20 cellular contexts compared by ENCODE assay signal in genomic region chr19:13073263-13073662, GRCh38. TPM values are rescaled to one million over a fixed set of nuclear protein-coding genes. Genes with fewer than 3 reads are reported as not detected.
DNase-seq lines count a peak whose midpoint lies in the region; ATAC-seq, FAIRE-seq and TF ChIP-seq lines count a peak whose summit lies in the region.
"Had no signal": no experiment of that assay in that cellular context is flagged by ENCODE, and none has a peak within 500 bp of the region (broad histone marks: within the 10 kb centered on the region; RNA-seq: fewer than 3 reads in every experiment).

No MANE protein-coding gene starts in this region.

- H3K14ac ChIP-seq in H1 (ENCODE audit: insufficient read length) = no peak overlapping the region

- no peak overlapping the region for H3K4ac ChIP-seq in H1 (replicated peaks; ENCODE audit: insufficient read length, low read depth, low read length)

- peaks cover 21% of the 10 kb centered on the region for H3K36me3 ChIP-seq in right atrium auricular region
- no peaks in the 10 kb centered on the region for H3K36me3 ChIP-seq in H1 (ENCODE audit: control insufficient read depth in 2 of 4, insufficient read depth in 4 of 4, low read length in 3 of 4)
- H3K36me3 ChIP-seq in sigmoid colon = peaks cover 5 to 32% (median 20%) of the 10 kb centered on the region in 4 donors
- H3K36me3 ChIP-seq in vagina = peaks cover 0 to 27% of the 10 kb centered on the region in 2 donors

- ATAC-seq in right cardiac atrium = no peak
- ATAC-seq in stimulated activated naive CD8-positive, alpha-beta T cell treated with anti-CD3 and anti-CD28 coated beads, Interleukin-15, amount 100 ng/mL, for 72 hours = no peak

- H3K79me2 ChIP-seq in H1 (ENCODE audit: control insufficient read depth in 1 of 2, insufficient read depth in 2 of 2, low read length in 2 of 2) = no peaks in the 10 kb centered on the region

- H3K4me3 Mint-ChIP-seq in stimulated activated naive CD8-positive, alpha-beta T cell treated with anti-CD3 and anti-CD28 coated beads, Interleukin-15, amount 100 ng/mL, for 72 hours = no peak overlapping the region
- H3K4me3 Mint-ChIP-seq: HFFc6 had no signal

- CTCF ChIA-PET in H1 (lab: Charles Lee; ENCODE audit: partially characterized antibody) = interaction anchor here (0.9 to 48.8 kb wide), 9 partner anchors 9 to 108 kb away, joined by 3 to 1145 read pairs (median 10); no protein-coding TSS in a partner anchor

- H4K91ac ChIP-seq in H1 (replicated peaks; ENCODE audit: insufficient read length, low read length) = no peak overlapping the region

- H2BK12ac ChIP-seq in H1 (ENCODE audit: low read depth, low read length) = peak overlapping the region; percentile 50; the same call in 1 of the 2 replicates

- H3K23ac ChIP-seq in H1 (ENCODE audit: insufficient read length) = no peak overlapping the region

- TF ChIP-seq RAD21 in H1 (IDR thresholded peaks at IDR 0.05 in 1 of 2, conservative IDR thresholded peaks at IDR 0.05 in 1 of 2; ENCODE audit: low read depth in 2 of 2, low read length in 2 of 2) = no peak

- no peak overlapping the region for H2BK20ac ChIP-seq in H1 (ENCODE audit: low read length)

- H3K18ac ChIP-seq in H1 (ENCODE audit: extremely low read depth, low read length) = no peak overlapping the region

- H3K27ac ChIP-seq in right atrium auricular region = peak overlapping the region; percentile 3 to 17
- no peak overlapping the region for H3K27ac ChIP-seq in right cardiac atrium (ENCODE audit: low read length)
- no peak overlapping the region for H3K27ac ChIP-seq in H1 (ENCODE audit: low read depth, low read length)
- H3K27ac ChIP-seq in sigmoid colon = peak overlapping the region in 3 of 4 donors; percentile 95 to 97 (median 95)
- peak overlapping the region; percentile 96 for H3K27ac ChIP-seq in vagina
- H3K27ac ChIP-seq: KMS-11, Peyer's patch had no signal

- H3K4me1 ChIP-seq in right atrium auricular region = peaks cover 0 to 80% of the 10 kb centered on the region in 2 donors
- H3K4me1 ChIP-seq in right cardiac atrium (ENCODE audit: control insufficient read depth, insufficient read depth, low read length) = peaks cover 32% of the 10 kb centered on the region
- H3K4me1 ChIP-seq in H1 (replicated peaks in 1 of 4; ENCODE audit: control insufficient read depth in 3 of 4, insufficient read depth in 4 of 4, low read length in 3 of 4) = peaks cover 8 to 20% (median 15%) of the 10 kb centered on the region in 4 experiments
- H3K4me1 ChIP-seq in sigmoid colon = peaks cover 0 to 94% (median 80%) of the 10 kb centered on the region in 4 donors
- H3K4me1 ChIP-seq in vagina = peaks cover 89% of the 10 kb centered on the region

- H2BK15ac ChIP-seq in H1 (ENCODE audit: low read length) = no peak overlapping the region

- peaks cover 13% of the 10 kb centered on the region for H3K4me1 Mint-ChIP-seq in stimulated activated naive CD8-positive, alpha-beta T cell treated with anti-CD3 and anti-CD28 coated beads, Interleukin-15, amount 100 ng/mL, for 72 hours

- H3K4me3 ChIP-seq in right atrium auricular region (no peak overlapping the region), right cardiac atrium (ENCODE audit: low read length) (no peak overlapping the region), H1 (ENCODE audit: extremely low read depth in 1 of 4, insufficient read depth in 2 of 4, low read depth in 3 of 4, low read length in 4 of 4) (no peak overlapping the region), sigmoid colon (no peak overlapping the region), vagina (no peak overlapping the region)
- H3K4me3 ChIP-seq: Peyer's patch had no signal

- no peak overlapping the region for H3K56ac ChIP-seq in H1 (replicated peaks; ENCODE audit: insufficient read length, low read depth, low read length)

- H3K27me3 Mint-ChIP-seq in stimulated activated naive CD8-positive, alpha-beta T cell treated with anti-CD3 and anti-CD28 coated beads, Interleukin-15, amount 100 ng/mL, for 72 hours = no peaks in the 10 kb centered on the region

- H3K9me3 ChIP-seq in right atrium auricular region = no peaks in the 10 kb centered on the region
- H3K9me3 ChIP-seq in right cardiac atrium (ENCODE audit: control insufficient read depth, low read length) = no peaks in the 10 kb centered on the region
- no peaks in the 10 kb centered on the region for H3K9me3 ChIP-seq in H1 (ENCODE audit: insufficient read depth in 2 of 2, low read depth in 1 of 2, low read length in 1 of 2)
- H3K9me3 ChIP-seq in sigmoid colon = no peaks in the 10 kb centered on the region
- H3K9me3 ChIP-seq in vagina = no peaks in the 10 kb centered on the region
- H3K9me3 ChIP-seq: Peyer's patch had no signal

- H3K9ac ChIP-seq in H1 (replicated peaks in 1 of 4; ENCODE audit: extremely low read depth in 1 of 4, low read depth in 3 of 4, low read length in 3 of 4) = no peak overlapping the region
- H3K9ac ChIP-seq: KMS-11 had no signal

- WGBS in right cardiac atrium = 79% methylated on average over 5 of the region's 5 CpGs
- WGBS in H1 (ENCODE audit: extremely low coverage in 1 of 2, insufficient coverage in 1 of 2, insufficient read length in 1 of 2, insufficient replicate concordance in 2 of 2, low coverage in 1 of 2, low lambda C conversion rate in 2 of 2, missing lambda C conversion rate in 1 of 2), 2 experiments = 83% methylated on average over 5 of the region's 5 CpGs; no CpG with 5 or more reads in 1 of the 2 experiments
- WGBS in sigmoid colon, 2 donors = 88 to 93% methylated on average over 5 of the region's 5 CpGs

- H4K8ac ChIP-seq in H1 (ENCODE audit: extremely low read depth, insufficient read depth, low read length) = no peak overlapping the region

- no peaks in the 10 kb centered on the region for H3K79me1 ChIP-seq in H1 (ENCODE audit: low read depth, low read length)

- no peaks in the 10 kb centered on the region for H3K9me3 Mint-ChIP-seq in stimulated activated naive CD8-positive, alpha-beta T cell treated with anti-CD3 and anti-CD28 coated beads, Interleukin-15, amount 100 ng/mL, for 72 hours
- H3K9me3 Mint-ChIP-seq: HFFc6 had no signal

- no peak for FAIRE-seq in H1 (lab: Jason Lieb, UNC)

- no peak overlapping the region for H2BK5ac ChIP-seq in H1 (ENCODE audit: low read depth, low read length)

- intact Hi-C loops in right cardiac atrium (cut with DNase I) (no loop called here), sigmoid colon (cut with DNase I) (no loop called here), vagina (cut with DNase I) (no loop called here)

- TF ChIP-seq EP300 in H1 (IDR thresholded peaks at IDR 0.05; ENCODE audit: borderline replicate concordance in 1 of 2, low read depth in 2 of 2, low read length in 2 of 2) (no peak), sigmoid colon (IDR thresholded peaks at IDR 0.05) (no peak)

- H3K23me2 ChIP-seq in H1 (ENCODE audit: low read depth, low read length) = 0 out of 2 replicates have a peak, but pooled peaks cover 1% of the 10 kb centered on the region

- no peaks in the 10 kb centered on the region for H4K20me1 ChIP-seq in H1 (replicated peaks in 1 of 2; ENCODE audit: control insufficient read depth in 1 of 2, insufficient read depth in 2 of 2, low read length in 2 of 2)

- H2BK120ac ChIP-seq in H1 (replicated peaks; ENCODE audit: low read depth, low read length) = no peak overlapping the region

- TF ChIP-seq CTCF in right atrium auricular region (IDR thresholded peaks at IDR 0.05) (no peak), H1 (IDR thresholded peaks at IDR 0.05; ENCODE audit: control extremely low read depth in 1 of 3, insufficient read depth in 1 of 3, low read depth in 1 of 3, low read length in 3 of 3) (no peak), sigmoid colon (IDR thresholded peaks at IDR 0.05) (no peak), vagina (IDR thresholded peaks at IDR 0.05) (no peak)

- no peak overlapping the region for H3K27ac Mint-ChIP-seq in stimulated activated naive CD8-positive, alpha-beta T cell treated with anti-CD3 and anti-CD28 coated beads, Interleukin-15, amount 100 ng/mL, for 72 hours
- H3K27ac Mint-ChIP-seq: HFFc6 had no signal

- H3K27me3 ChIP-seq in right atrium auricular region (no peaks in the 10 kb centered on the region), right cardiac atrium (ENCODE audit: control insufficient read depth, insufficient read depth) (no peaks in the 10 kb centered on the region), H1 (replicated peaks in 1 of 4; ENCODE audit: control insufficient read depth in 3 of 4, extremely low read depth in 1 of 4, insufficient read depth in 3 of 4, low read length in 3 of 4) (peaks cover 0 to 16% (median 13%) of the 10 kb centered on the region in 4 experiments; a peak in 6 of 7 replicates), sigmoid colon (no peaks in the 10 kb centered on the region), vagina (no peaks in the 10 kb centered on the region)
- H3K27me3 ChIP-seq: Peyer's patch had no signal

- H3K4me2 ChIP-seq in H1 (ENCODE audit: insufficient read depth in 1 of 2, low read depth in 2 of 2, low read length in 2 of 2) = no peak overlapping the region
- H3K4me2 ChIP-seq: KMS-11 had no signal

- H2AK5ac ChIP-seq in H1 (ENCODE audit: low read depth, low read length) = no peak overlapping the region

- no peak overlapping the region for H4K5ac ChIP-seq in H1 (ENCODE audit: insufficient read length, low read depth, low read length)

- TF ChIP-seq POLR2A in H1 (IDR thresholded peaks at IDR 0.05; ENCODE audit: control extremely low read depth in 1 of 2, low read depth in 2 of 2, low read length in 2 of 2) (no peak), sigmoid colon (IDR thresholded peaks at IDR 0.05) (no peak), vagina (IDR thresholded peaks at IDR 0.05) (no peak)

- H2AFZ ChIP-seq in H1 (ENCODE audit: low read length) = no peak overlapping the region

- POLR2A ChIA-PET in H1 (lab: Charles Lee; ENCODE audit: partially characterized antibody) = interaction anchor here (1.0 to 2.2 kb wide), 4 partner anchors 18 to 96 kb away, joined by 3 to 5 read pairs (median 4); no protein-coding TSS in a partner anchor

- no peak for DNase-seq in right atrium auricular region (ENCODE audit: low spot score)
- DNase-seq in right cardiac atrium = no peak
- no peak for DNase-seq in H1 (ENCODE audit: low read depth in 1 of 2, low spot score in 2 of 2)
- DNase-seq in sigmoid colon = no peak
- no peak for DNase-seq in vagina (ENCODE audit: extremely low spot score in 2 of 2)
- DNase-seq in stimulated activated naive CD8-positive, alpha-beta T cell treated with anti-CD3 and anti-CD28 coated beads, Interleukin-15, amount 100 ng/mL, for 72 hours = no peak
- DNase-seq in OCI-M1 (lab: John Stamatoyannopoulos, UW) = no peak
- DNase-seq in stimulated activated CD4-positive, alpha-beta T cell treated with anti-CD3 and anti-CD28 coated beads, Interleukin-15, amount 100 ng/mL, for 24 hours = no peak
- DNase-seq: C1 segment of cervical spinal cord, HFFc6, NCI-H1436, NCI-H2029 treated with DMSO at 0.1 percent for 48 hours, NCI-H510A, NCI-H774, Peyer's patch, SHP77 had no signal

RNA-seq across cellular contexts. Expression of gene LYL1, which starts 29.4 kb away (rescaled TPM):
- total RNA-seq in right atrium auricular region (10 to 100 TPM; 10.2 to 15.3 TPM), right cardiac atrium (10 to 100 TPM in 2 of 4 donors, 1 to 10 TPM in 2; 8.0 to 11.9 (median 10.1) TPM), sigmoid colon (10 to 100 TPM; 13.0 to 17.8 (median 15.2) TPM), vagina (11.5 TPM)
- polyA plus RNA-seq in right cardiac atrium (8.0 TPM), H1 (2011; rRNA removed) (0.76 and 1.0 TPM in 2 replicates), sigmoid colon (10 to 100 TPM in 1 of 3 donors, 1 to 10 TPM in 2; 3.0 to 18.4 (median 3.7) TPM)
- total RNA-seq in H1 (2021; fragmentation: NEBNext Ultra II Directional; extraction: Animal tissue kit (Norgen Biotek cat#: 25700)) = 0.58 and 0.65 TPM in 2 replicates
- 0.62 TPM for polyA plus RNA-seq in H1 (2011; cell fraction: cytosol; rRNA removed)
- 0.78 TPM for polyA plus RNA-seq in H1 (2011; cell fraction: nucleus; rRNA removed)
- 0.23 to 0.67 TPM (median 0.39 TPM) in 4 replicates for polyA plus RNA-seq in H1 (2012, experiment 1 of 2)
- 0.26 TPM for polyA plus RNA-seq in H1 (2012, experiment 2 of 2)
- 0.65 TPM for polyA plus RNA-seq in H1 (2013, experiment 1 of 2)
- polyA plus RNA-seq in H1 (2013, experiment 2 of 2) = 0.52 TPM
- 0.10 TPM in 1 of 2 replicates, not detected in the other for polyA minus RNA-seq in H1 (2011; rRNA and poly(A)+ RNA removed)
- 1.2 TPM for polyA minus RNA-seq in H1 (2011; cell fraction: cytosol; rRNA and poly(A)+ RNA removed)
- polyA minus RNA-seq in H1 (2011; cell fraction: nucleus; rRNA and poly(A)+ RNA removed) = 0.40 TPM
- total RNA-seq: A172, H4, M059J had no signal

RNA-seq across cellular contexts. Expression of gene TRMT1, which starts 43.3 kb away (rescaled TPM):
- total RNA-seq in right atrium auricular region = 10 to 100 TPM; 13.6 to 15.0 TPM
- 10 to 100 TPM; 14.8 to 22.2 (median 17.5) TPM for total RNA-seq in right cardiac atrium
- 19.9 TPM for polyA plus RNA-seq in right cardiac atrium
- total RNA-seq in H1 (2021; fragmentation: NEBNext Ultra II Directional; extraction: Animal tissue kit (Norgen Biotek cat#: 25700)) = 96.6 and 99.3 TPM in 2 replicates
- 77.4 and 118 TPM in 2 replicates for polyA plus RNA-seq in H1 (2011; rRNA removed)
- polyA plus RNA-seq in H1 (2011; cell fraction: cytosol; rRNA removed) = 94.9 TPM
- polyA plus RNA-seq in H1 (2011; cell fraction: nucleus; rRNA removed) = 298 TPM
- 66.0 to 95.2 TPM (median 84.7 TPM) in 4 replicates for polyA plus RNA-seq in H1 (2012, experiment 1 of 2)
- polyA plus RNA-seq in H1 (2012, experiment 2 of 2) = 75.5 TPM
- 69.1 TPM for polyA plus RNA-seq in H1 (2013, experiment 1 of 2)
- 65.4 TPM for polyA plus RNA-seq in H1 (2013, experiment 2 of 2)
- polyA minus RNA-seq in H1 (2011; rRNA and poly(A)+ RNA removed) = 38.6 and 46.1 TPM in 2 replicates
- polyA minus RNA-seq in H1 (2011; cell fraction: cytosol; rRNA and poly(A)+ RNA removed) = 52.8 TPM
- 64.4 TPM for polyA minus RNA-seq in H1 (2011; cell fraction: nucleus; rRNA and poly(A)+ RNA removed)
- 10 to 100 TPM; 17.4 to 25.8 (median 21.9) TPM for total RNA-seq in sigmoid colon
- polyA plus RNA-seq in sigmoid colon = 10 to 100 TPM in 2 of 3 donors, 1 to 10 TPM in 1; 6.7 to 48.6 (median 10.2) TPM
- 28.0 TPM for total RNA-seq in vagina

RNA-seq across cellular contexts. Expression of gene NACC1, which starts 44.8 kb away (rescaled TPM):
- total RNA-seq in right atrium auricular region = 10 to 100 TPM; 25.4 to 27.3 TPM
- total RNA-seq in right cardiac atrium = 10 to 100 TPM; 27.6 to 44.2 (median 40.2) TPM
- polyA plus RNA-seq in right cardiac atrium = 40.2 TPM
- 226 and 234 TPM in 2 replicates for total RNA-seq in H1 (2021; fragmentation: NEBNext Ultra II Directional; extraction: Animal tissue kit (Norgen Biotek cat#: 25700))
- polyA plus RNA-seq in H1 (2011; rRNA removed) = 301 and 541 TPM in 2 replicates
- 204 TPM for polyA plus RNA-seq in H1 (2011; cell fraction: cytosol; rRNA removed)
- 367 TPM for polyA plus RNA-seq in H1 (2011; cell fraction: nucleus; rRNA removed)
- polyA plus RNA-seq in H1 (2012, experiment 1 of 2) = 72.2 to 138 TPM (median 120 TPM) in 4 replicates
- 144 TPM for polyA plus RNA-seq in H1 (2012, experiment 2 of 2)
- polyA plus RNA-seq in H1 (2013, experiment 1 of 2) = 169 TPM
- 186 TPM for polyA plus RNA-seq in H1 (2013, experiment 2 of 2)
- polyA minus RNA-seq in H1 (2011; rRNA and poly(A)+ RNA removed) = 150 and 197 TPM in 2 replicates
- 187 TPM for polyA minus RNA-seq in H1 (2011; cell fraction: cytosol; rRNA and poly(A)+ RNA removed)
- polyA minus RNA-seq in H1 (2011; cell fraction: nucleus; rRNA and poly(A)+ RNA removed) = 126 TPM
- 10 to 100 TPM in 3 of 4 donors, 1 to 10 TPM in 1; 8.1 to 20.5 (median 17.3) TPM for total RNA-seq in sigmoid colon
- 10 to 100 TPM; 15.0 to 67.2 (median 26.4) TPM for polyA plus RNA-seq in sigmoid colon
- total RNA-seq in vagina = 22.6 TPM

Comparison
In these comparisons a context has a peak if more than half of its experiments do, and no peak if none do; other contexts are left out.
1. H3K27ac ChIP-seq: peak in right atrium auricular region (2 of 2), sigmoid colon (3 of 4) and vagina (single experiment); none in right cardiac atrium (single experiment) and H1 (single experiment).